Comparison of ENCODE assay signal across 20 cellular contexts in genomic region chr4:143251348-143251747, GRCh38.
DNase-seq lines count a peak whose midpoint lies in the region; ATAC-seq and TF ChIP-seq lines count a peak whose summit lies in the region.
"Had no signal": no experiment of that assay in that cellular context is flagged by ENCODE, and none has a peak within 500 bp of the region (broad histone marks: within the 10 kb centered on the region; RNA-seq: fewer than 3 reads in every experiment).

No MANE protein-coding gene starts in this region.

- TF ChIP-seq POLR2A in HCT116 (IDR thresholded peaks at IDR 0.05; ENCODE audit: borderline replicate concordance, extremely low read depth, insufficient read depth, insufficient read length) (no peak), esophagus squamous epithelium (IDR thresholded peaks at IDR 0.05) (no peak)

- 56 to 60% methylated on average over 1 of the region's 1 CpG for WGBS in esophagus squamous epithelium, 2 donors

- TF ChIP-seq CTCF in HCT116 (IDR thresholded peaks at IDR 0.05 in 2 of 3, conservative IDR thresholded peaks at IDR 0.05 in 1 of 3; ENCODE audit: borderline replicate concordance in 1 of 3, insufficient read depth in 1 of 3, low read depth in 2 of 3, low read length in 2 of 3) (no peak), chondrocyte (IDR thresholded peaks at IDR 0.05) (no peak), esophagus squamous epithelium (IDR thresholded peaks at IDR 0.05) (no peak), nephron (IDR thresholded peaks at IDR 0.05; ENCODE audit: unreplicated experiment in 3 of 3) (no peak)

- H3K27ac Mint-ChIP-seq in chondrocyte (ENCODE audit: unreplicated experiment) = peak overlapping the region; percentile 25
- peak overlapping the region in 2 of 3 experiments; percentile 36 to 37 for H3K27ac Mint-ChIP-seq in nephron
- H3K27ac Mint-ChIP-seq: CD4-positive, CD25-positive, alpha-beta regulatory T cell had no signal

- no peaks in the 10 kb centered on the region for H4K20me1 ChIP-seq in HCT116 (ENCODE audit: insufficient read depth)

- H3K79me2 ChIP-seq in HCT116 (ENCODE audit: insufficient read depth, low read length) = no peaks in the 10 kb centered on the region

- ATAC-seq in HCT116 = no peak; the same call in 1 of the 2 replicates
- ATAC-seq: GM12878, HepG2 had no signal

- H3K4me2 ChIP-seq in HCT116 (ENCODE audit: low read length) = peak overlapping the region; percentile 27

- H3K4me1 ChIP-seq in HCT116 (ENCODE audit: control insufficient read depth in 1 of 2, insufficient read depth in 2 of 2, low read length in 2 of 2) (peaks cover 4 to 20% of the 10 kb centered on the region in 2 experiments), esophagus squamous epithelium (peaks cover 0 to 21% (median 0%) of the 10 kb centered on the region in 3 donors)
- H3K4me1 ChIP-seq: BE2C had no signal

- peak overlapping the region; percentile 49 for H2AFZ ChIP-seq in HCT116 (ENCODE audit: low read depth, low read length, poor library complexity, severe bottlenecking)

- H3K36me3 Mint-ChIP-seq in chondrocyte (ENCODE audit: low read depth) (no peaks in the 10 kb centered on the region), nephron (ENCODE audit: low read depth) (no peaks in the 10 kb centered on the region)
- H3K36me3 Mint-ChIP-seq: CD4-positive, CD25-positive, alpha-beta regulatory T cell had no signal

- H3K4me3 ChIP-seq in HCT116 (replicated peaks in 1 of 2; ENCODE audit: low read depth in 1 of 2, low read length in 2 of 2) (no peak overlapping the region), esophagus squamous epithelium (no peak overlapping the region)
- H3K4me3 ChIP-seq: GM12878 had no signal

- no peak for TF ChIP-seq RAD21 in HCT116 (IDR thresholded peaks at IDR 0.05; ENCODE audit: low read depth)

- no peaks in the 10 kb centered on the region for H3K27me3 Mint-ChIP-seq in chondrocyte (ENCODE audit: low read depth)
- H3K27me3 Mint-ChIP-seq in nephron (ENCODE audit: low read depth) = no peaks in the 10 kb centered on the region

- no peak overlapping the region for H3K9ac ChIP-seq in HCT116 (ENCODE audit: low read length)

- H3K27ac ChIP-seq in HCT116 (ENCODE audit: low read depth, low read length) = no peak overlapping the region
- peak overlapping the region in 3 of 4 donors; percentile 40 to 69 (median 63) for H3K27ac ChIP-seq in esophagus squamous epithelium

- no peaks in the 10 kb centered on the region for H3K9me3 Mint-ChIP-seq in chondrocyte (ENCODE audit: low read depth)
- H3K9me3 Mint-ChIP-seq in nephron = no peaks in the 10 kb centered on the region

- CTCF ChIA-PET in HCT116 (lab: Charles Lee) = no interaction called here

- intact Hi-C loops in HCT116 (cut with micrococcal nuclease) (no loop called here), esophagus squamous epithelium (cut with DNase I) (no loop called here)

- BruUV-seq in HCT116 (replicated peaks; lab: Mats Ljungman, UMichigan) = no TSS peak

- no peaks in the 10 kb centered on the region for H3K9me2 ChIP-seq in HCT116 (ENCODE audit: insufficient read depth)

- no peaks in the 10 kb centered on the region for H3K9me3 ChIP-seq in HCT116 (ENCODE audit: control insufficient read depth in 1 of 2, insufficient read depth in 1 of 2, low read depth in 1 of 2, low read length in 2 of 2)
- no peaks in the 10 kb centered on the region for H3K9me3 ChIP-seq in esophagus squamous epithelium
- H3K9me3 ChIP-seq: BE2C had no signal

- no peak overlapping the region for H3K4me3 Mint-ChIP-seq in chondrocyte (ENCODE audit: unreplicated experiment)
- no peak overlapping the region for H3K4me3 Mint-ChIP-seq in nephron
- H3K4me3 Mint-ChIP-seq: CD4-positive, CD25-positive, alpha-beta regulatory T cell had no signal

- no peak for DNase-seq in HCT116 (ENCODE audit: low read depth, low spot score)
- no peak for DNase-seq in chondrocyte (ENCODE audit: low spot score)
- DNase-seq in esophagus squamous epithelium (lab: John Stamatoyannopoulos, UW) = no peak
- DNase-seq in stimulated activated CD4-positive, alpha-beta T cell treated with anti-CD3 and anti-CD28 coated beads, Interleukin-12 subunit alpha, Interleukin-12 subunit beta, amount 100 ng/mL, for 4 hours = no peak
- DNase-seq in EL = no peak
- DNase-seq in stimulated activated CD4-positive, alpha-beta T cell treated with anti-CD3 and anti-CD28 coated beads, Interleukin-4, amount 100 ng/mL, for 4 hours = no peak
- DNase-seq: BE2C; CD4-positive, CD25-positive, alpha-beta regulatory T cell; COR-L47; DMS 273 treated with DMSO at 0.1 percent for 48 hours; KG1; NCI-H1417; NCI-H187; NCI-H2107; NCI-H510A treated with DMSO at 0.1 percent for 48 hours; NCI-H774; SIG-M5 had no signal

- RAD21 ChIA-PET in HCT116 (lab: Charles Lee; ENCODE audit: low non-redundant PET in 1 of 2, low total read pairs in 2 of 2, uncharacterized antibody in 2 of 2, unreplicated experiment in 2 of 2) = no interaction called here

- POLR2A ChIA-PET in HCT116 (lab: Charles Lee) = no interaction called here

- H3K36me3 ChIP-seq in HCT116 (ENCODE audit: control insufficient read depth in 1 of 2, insufficient read depth in 2 of 2, low read length in 2 of 2) (no peaks in the 10 kb centered on the region), esophagus squamous epithelium (no peaks in the 10 kb centered on the region)
- H3K36me3 ChIP-seq: BE2C had no signal

- H3K27me3 ChIP-seq in HCT116 (ENCODE audit: insufficient read depth, low read length) (no peaks in the 10 kb centered on the region), esophagus squamous epithelium (no peaks in the 10 kb centered on the region)
- H3K27me3 ChIP-seq: BE2C had no signal

- H3K4me1 Mint-ChIP-seq in chondrocyte (ENCODE audit: low read depth) (peaks cover 40% of the 10 kb centered on the region), nephron (peaks cover 12% of the 10 kb centered on the region)
- H3K4me1 Mint-ChIP-seq: CD4-positive, CD25-positive, alpha-beta regulatory T cell had no signal

TF ChIP-seq in HCT116, 20 proteins besides CTCF, POLR2A, EP300 and RAD21:
- TF ChIP-seq CBX3 (IDR thresholded peaks at IDR 0.05; ENCODE audit: low read depth) (no peak), MAX (IDR thresholded peaks at IDR 0.05) (no peak), EGR1 (IDR thresholded peaks at IDR 0.05; ENCODE audit: low read depth) (no peak), FOSL1 (IDR thresholded peaks at IDR 0.05; ENCODE audit: low read depth) (no peak), EZH2 (IDR thresholded peaks at IDR 0.05) (no peak), EZH2phosphoT487 (IDR thresholded peaks at IDR 0.05; ENCODE audit: borderline replicate concordance) (no peak), ELF1 (IDR thresholded peaks at IDR 0.05; ENCODE audit: borderline replicate concordance, low read depth) (no peak), YY1 (IDR thresholded peaks at IDR 0.05; ENCODE audit: extremely low read depth, insufficient replicate concordance, low read depth, low read length) (no peak), REST (IDR thresholded peaks at IDR 0.05; ENCODE audit: low read depth) (no peak), CEBPB (IDR thresholded peaks at IDR 0.05; ENCODE audit: low read depth) (no peak), ZBTB33 (IDR thresholded peaks at IDR 0.05; ENCODE audit: extremely low read depth, insufficient replicate concordance, low read length) (no peak), SRF (IDR thresholded peaks at IDR 0.05; ENCODE audit: low read depth) (no peak)
